8 cellular contexts compared by ENCODE assay signal in genomic region chr17:9959377-9959981, GRCh38. TPM values are rescaled to one million over a fixed set of nuclear protein-coding genes. Genes with fewer than 3 reads are reported as not detected.
DNase-seq lines count a peak whose midpoint lies in the region; ATAC-seq, FAIRE-seq and TF ChIP-seq lines count a peak whose summit lies in the region.

No MANE protein-coding gene starts in this region.

- H3K36me3 ChIP-seq in spleen: peaks cover 0 to 49% (median 0%) of the 10 kb centered on the region in 6 donors

- no peak for ATAC-seq in HG03039 (IDR thresholded peaks at IDR 0.05; ENCODE audit: unreplicated experiment)

- H3K27ac ChIP-seq in spleen: no peak overlapping the region

- DNase-seq in D721Med (ENCODE audit: insufficient read length, low spot score) (peak; percentile 71), HT-29 (ENCODE audit: low spot score) (peak; percentile 33), glutamatergic neuron (peak; percentile 86), spleen (no peak), NCI-H446 (lab: John Stamatoyannopoulos, UW) (no peak), NCI-H510A (lab: John Stamatoyannopoulos, UW) (no peak)
- peak; percentile 38 to 45 for DNase-seq in activated CD4-positive, alpha-beta T cell treated with anti-CD3 and anti-CD28 coated beads, Interleukin-2, amount 50 U/mL, for 48 hours

- H3K36me3 Mint-ChIP-seq in glutamatergic neuron (ENCODE audit: unreplicated experiment): no peaks in the 10 kb centered on the region

- peaks cover 12% of the 10 kb centered on the region for H3K4me1 Mint-ChIP-seq in glutamatergic neuron (ENCODE audit: low read depth, unreplicated experiment)

- WGBS in spleen, 5 donors: 27 to 32% (median 31%) methylated on average over 22 of the region's 22 CpGs

- peaks cover 0 to 17% (median 9%) of the 10 kb centered on the region in 6 donors for H3K4me1 ChIP-seq in spleen

- H3K4me3 ChIP-seq in spleen: no peak overlapping the region

- H3K27me3 Mint-ChIP-seq in glutamatergic neuron (ENCODE audit: unreplicated experiment): peaks cover 6% of the 10 kb centered on the region

- intact Hi-C loops in spleen (cut with DNase I; ENCODE audit: low total_unique reads): no loop called here

- peaks cover 0 to 10% (median 0%) of the 10 kb centered on the region in 7 donors for H3K27me3 ChIP-seq in spleen (replicated peaks in 1 of 7)

- H3K27ac Mint-ChIP-seq in glutamatergic neuron (ENCODE audit: unreplicated experiment): no peak overlapping the region

- H3K9me3 ChIP-seq in spleen: no peaks in the 10 kb centered on the region

- H3K9me3 Mint-ChIP-seq in glutamatergic neuron (ENCODE audit: unreplicated experiment): no peaks in the 10 kb centered on the region

- no peak for FAIRE-seq in D721Med (lab: Jason Lieb, UNC)

- peak overlapping the region; percentile 46 for H3K4me3 Mint-ChIP-seq in glutamatergic neuron (ENCODE audit: unreplicated experiment)

- TF ChIP-seq POLR2A in spleen (IDR thresholded peaks at IDR 0.05): no peak

- TF ChIP-seq CTCF in D721Med (IDR thresholded peaks at IDR 0.05; ENCODE audit: insufficient read depth, missing control alignments) (peak; percentile 48), glutamatergic neuron (IDR thresholded peaks at IDR 0.05; ENCODE audit: partially characterized antibody, unreplicated experiment) (peak; percentile 63), spleen (IDR thresholded peaks at IDR 0.05 in 8 of 11, conservative IDR thresholded peaks at IDR 0.05 in 3 of 11) (peak in 8 of 11 experiments; percentile 22 to 54 (median 39))

RNA-seq across cellular contexts. Expression of gene RCVRN, which starts 54.4 kb away (rescaled TPM):
- not detected in 2 replicates for total RNA-seq in HT-29 (2014; rRNA removed; shearing (Covaris generic))
- total RNA-seq in glutamatergic neuron (ENCODE audit: unreplicated experiment): not detected
- 1 to 10 TPM in 1 of 7 donors, under 1 TPM in 6; 0.11 to 1.4 (median 0.32) TPM for total RNA-seq in spleen
- under 1 TPM; 0.03 to 0.64 (median 0.30) TPM for polyA plus RNA-seq in spleen

Comparison
In these comparisons a context has a peak if more than half of its experiments do, and no peak if none do; other contexts are left out.
1. DNase-seq: peak in D721Med (single experiment), HT-29 (single experiment), activated CD4-positive, alpha-beta T cell treated with anti-CD3 and anti-CD28 coated beads, Interleukin-2, amount 50 U/mL, for 48 hours (2 of 2) and glutamatergic neuron (single experiment); none in spleen (single experiment), NCI-H446 (0 of 2) and NCI-H510A (single experiment).
2. Peak in every context shown above with its lines, with median percentiles within 50 percentile points of each other: CTCF ChIP-seq.